In genomic region chr2:240557808-240558207, GRCh38 we compare ENCODE assay signal across 1 cellular context.
TF ChIP-seq lines count a peak whose summit lies in the region.

Gene ANKMY1 (minus strand): TSS chr2:240557988. CDS start chr2:240557335, 653 bp downstream.

TF ChIP-seq in GM12878, 131 proteins besides CTCF, POLR2A, EP300 and RAD21 (continued from another document and continues in another):
- TF ChIP-seq E2F8 (IDR thresholded peaks at IDR 0.05; ENCODE audit: low read depth, partially characterized antibody) (no peak), YBX1 (IDR thresholded peaks at IDR 0.05) (no peak), CUX1 (IDR thresholded peaks at IDR 0.05; ENCODE audit: insufficient replicate concordance, low read depth, low read length) (no peak), STAT1 (conservative IDR thresholded peaks at IDR 0.05) (no peak), DPF2 (IDR thresholded peaks at IDR 0.05) (peak; percentile 59; the same call in 1 of the 2 replicates), CBX5 (IDR thresholded peaks at IDR 0.05; ENCODE audit: low read depth) (no peak), CHD4 (IDR thresholded peaks at IDR 0.05) (no peak), SUZ12 (IDR thresholded peaks at IDR 0.05; ENCODE audit: unreplicated experiment) (no peak), SPI1 (IDR thresholded peaks at IDR 0.05; ENCODE audit: borderline replicate concordance, insufficient read depth, low read depth, low read length) (no peak), CBX3 (IDR thresholded peaks at IDR 0.05; ENCODE audit: borderline replicate concordance, low read depth) (no peak), TCF7 (IDR thresholded peaks at IDR 0.05; ENCODE audit: borderline replicate concordance) (no peak), TARDBP (IDR thresholded peaks at IDR 0.05; ENCODE audit: borderline replicate concordance) (no peak), IRF3 (IDR thresholded peaks at IDR 0.05) (no peak), CREM (IDR thresholded peaks at IDR 0.05; ENCODE audit: low read depth) (no peak), ZBTB40 (IDR thresholded peaks at IDR 0.05; ENCODE audit: borderline replicate concordance) (no peak), POLR2AphosphoS5 (IDR thresholded peaks at IDR 0.05; ENCODE audit: low read length) (no peak), YY1 (IDR thresholded peaks at IDR 0.05; ENCODE audit: low read depth, low read length) (no peak), ATF7 (IDR thresholded peaks at IDR 0.05; ENCODE audit: low read depth) (no peak), SRF (IDR thresholded peaks at IDR 0.05; ENCODE audit: low read depth in 2 of 2, low read length in 2 of 2) (no peak), CHD1 (IDR thresholded peaks at IDR 0.05; ENCODE audit: low read depth, low read length) (no peak), SREBF1 (IDR thresholded peaks at IDR 0.05; ENCODE audit: low read length) (no peak), SMAD5 (IDR thresholded peaks at IDR 0.05; ENCODE audit: low read depth) (no peak), JUNB (IDR thresholded peaks at IDR 0.05) (no peak), ZNF24 (IDR thresholded peaks at IDR 0.05) (no peak), RFX5 (IDR thresholded peaks at IDR 0.05; ENCODE audit: low read depth, low read length) (no peak), NR2F1 (conservative IDR thresholded peaks at IDR 0.05) (no peak), USF2 (IDR thresholded peaks at IDR 0.05; ENCODE audit: borderline replicate concordance, low read depth, low read length) (no peak), KLF5 (IDR thresholded peaks at IDR 0.05; ENCODE audit: partially characterized antibody) (no peak), NKRF (conservative IDR thresholded peaks at IDR 0.05) (peak; percentile 79), MXI1 (IDR thresholded peaks at IDR 0.05; ENCODE audit: low read depth, low read length) (0 out of 2 replicates have a peak, but pooled peaks have one; percentile 77), JUND (IDR thresholded peaks at IDR 0.05; ENCODE audit: low read depth, low read length) (no peak), ESRRA (IDR thresholded peaks at IDR 0.05; ENCODE audit: low read length) (no peak), KAT2A (conservative IDR thresholded peaks at IDR 0.05; ENCODE audit: control insufficient read depth, low read depth, low read length) (no peak), LARP7 (IDR thresholded peaks at IDR 0.05) (no peak), CEBPB (IDR thresholded peaks at IDR 0.05; ENCODE audit: borderline replicate concordance in 1 of 2, low read depth in 2 of 2, low read length in 2 of 2) (no peak), BMI1 (IDR thresholded peaks at IDR 0.05; ENCODE audit: borderline replicate concordance) (peak; percentile 48; the same call in 1 of the 2 replicates), PBX3 (IDR thresholded peaks at IDR 0.05; ENCODE audit: insufficient replicate concordance, low read depth, low read length) (peak; percentile 92), BRCA1 (IDR thresholded peaks at IDR 0.05; ENCODE audit: low read depth, low read length) (no peak), TAF1 (IDR thresholded peaks at IDR 0.05; ENCODE audit: borderline replicate concordance, low read depth, low read length) (no peak), E4F1 (IDR thresholded peaks at IDR 0.05; ENCODE audit: borderline replicate concordance, partially characterized antibody) (no peak), ZSCAN29 (IDR thresholded peaks at IDR 0.05) (no peak), NFYA (IDR thresholded peaks at IDR 0.05; ENCODE audit: borderline replicate concordance, low read depth, low read length) (no peak), BACH1 (IDR thresholded peaks at IDR 0.05; ENCODE audit: borderline replicate concordance) (0 out of 2 replicates have a peak, but pooled peaks have one; percentile 17), GATAD2B (conservative IDR thresholded peaks at IDR 0.05; ENCODE audit: low read depth) (no peak), POLR2AphosphoS2 (IDR thresholded peaks at IDR 0.05; ENCODE audit: low read depth, low read length) (no peak), SIX5 (IDR thresholded peaks at IDR 0.05; ENCODE audit: low read depth, low read length, severe bottlenecking) (no peak), ZNF207 (IDR thresholded peaks at IDR 0.05; ENCODE audit: borderline replicate concordance) (no peak)
